In the genomic region with DNA sequence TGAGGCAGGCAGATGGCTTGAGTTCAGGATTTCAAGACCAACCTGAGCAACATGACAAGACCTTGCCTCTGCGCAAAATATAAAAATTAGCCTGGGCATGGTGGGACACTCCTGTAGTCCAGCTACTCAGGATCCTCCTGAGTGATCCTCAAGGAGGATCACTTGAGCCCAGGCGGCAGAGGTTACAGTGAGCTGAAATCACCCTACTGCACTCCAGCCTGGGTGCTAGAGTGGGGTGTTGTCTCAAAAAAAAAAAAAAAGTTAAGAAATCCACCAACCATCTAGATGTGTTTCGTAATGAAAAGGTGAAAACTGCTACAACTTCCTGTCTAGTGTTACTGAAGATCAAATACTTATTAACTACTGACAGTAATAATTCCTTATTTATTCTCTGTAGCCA, we compare ENCODE assay signal across 25 cellular contexts. TPM values are rescaled to one million over a fixed set of nuclear protein-coding genes. Genes with fewer than 3 reads are reported as not detected.
DNase-seq lines count a peak whose midpoint lies in the region; ATAC-seq, FAIRE-seq and TF ChIP-seq lines count a peak whose summit lies in the region.
"Had no signal": no experiment of that assay in that cellular context is flagged by ENCODE, and none has a peak within 500 bp of the region (broad histone marks: within the 10 kb centered on the region; RNA-seq: fewer than 3 reads in every experiment).

No MANE protein-coding gene starts in this region.

- H3K4me3 ChIP-seq in K562 (no peak overlapping the region), spleen (peak overlapping the region in 1 of 8 donors; percentile 10)
- H3K4me3 ChIP-seq: A549, mucosa of descending colon, neural progenitor cell, SJSA1 had no signal

- H3K36me3 Mint-ChIP-seq in activated CD4-positive, alpha-beta T cell treated with anti-CD3 and anti-CD28 coated beads for 36 hours (ENCODE audit: low read depth) = no peaks in the 10 kb centered on the region
- H3K36me3 Mint-ChIP-seq in activated CD4-positive, alpha-beta T cell treated with anti-CD3 and anti-CD28 coated beads, Interleukin-2, amount 10 ng/mL, durations not matched to agents 7 days and 5 days (ENCODE audit: low read depth) = peaks cover 7% of the 10 kb centered on the region
- H3K36me3 Mint-ChIP-seq: activated naive CD8-positive, alpha-beta T cell had no signal

- intact Hi-C loops in activated CD4-positive, alpha-beta T cell treated with anti-CD3 and anti-CD28 coated beads for 36 hours (cut with DNase I, micrococcal nuclease) = no loop called here
- intact Hi-C loops in K562 (cut with micrococcal nuclease) = loop anchor here (10.0 kb wide), 1 partner anchor 292 kb away; no protein-coding TSS in a partner anchor
- intact Hi-C loops in spleen (cut with DNase I; ENCODE audit: low total_unique reads) = no loop called here

- H3K9me3 Mint-ChIP-seq in activated CD4-positive, alpha-beta T cell treated with anti-CD3 and anti-CD28 coated beads for 36 hours (ENCODE audit: low read depth) = no peaks in the 10 kb centered on the region
- no peaks in the 10 kb centered on the region for H3K9me3 Mint-ChIP-seq in activated CD4-positive, alpha-beta T cell treated with anti-CD3 and anti-CD28 coated beads, Interleukin-2, amount 10 ng/mL, durations not matched to agents 7 days and 5 days
- H3K9me3 Mint-ChIP-seq: dendritic cell treated with granulocyte-macrophage colony-stimulating factor and Interleukin-4, amounts not matched to agents 40 ng/mL and 50 ng/mL, for 4 days; neural progenitor cell; T-helper 1 cell treated with Interleukin-12 subunit alpha and Interleukin-12 subunit beta and Interleukin-4 antibody, amounts not matched to agents 30 μg/mL and 1 μg/mL, for 36 hours had no signal

- in situ Hi-C loops in K562 (cut with MboI) = loop anchor here (10.0 kb wide), 1 partner anchor 218 kb away; no protein-coding TSS in a partner anchor

- H4K20me1 ChIP-seq in K562 (replicated peaks; ENCODE audit: control insufficient read depth, insufficient read depth, low read length) = no peaks in the 10 kb centered on the region

- H3K9me1 ChIP-seq in K562 (ENCODE audit: control insufficient read depth, insufficient read depth, low read length) = no peaks in the 10 kb centered on the region

- H3K4me2 ChIP-seq in K562 (ENCODE audit: insufficient read depth, low read length) = no peak overlapping the region
- H3K4me2 ChIP-seq: A549, KMS-11, neural progenitor cell had no signal

- FAIRE-seq in K562 (lab: Jason Lieb, UNC) (no peak), RCC 7860 (lab: Jason Lieb, UNC) (no peak)
- FAIRE-seq: A549, astrocyte, endothelial cell of umbilical vein had no signal

- no peak overlapping the region for H3K4me3 Mint-ChIP-seq in activated CD4-positive, alpha-beta T cell treated with anti-CD3 and anti-CD28 coated beads for 36 hours
- no peak overlapping the region for H3K4me3 Mint-ChIP-seq in activated CD4-positive, alpha-beta T cell treated with anti-CD3 and anti-CD28 coated beads, Interleukin-2, amount 10 ng/mL, durations not matched to agents 7 days and 5 days
- H3K4me3 Mint-ChIP-seq: activated naive CD8-positive, alpha-beta T cell; dendritic cell treated with granulocyte-macrophage colony-stimulating factor and Interleukin-4, amounts not matched to agents 40 ng/mL and 50 ng/mL, for 4 days; neural progenitor cell; T-helper 1 cell treated with Interleukin-12 subunit alpha and Interleukin-12 subunit beta and Interleukin-4 antibody, amounts not matched to agents 30 μg/mL and 1 μg/mL, for 36 hours had no signal

- H2AFZ ChIP-seq in K562 (ENCODE audit: low read depth, low read length) = no peak overlapping the region
- H2AFZ ChIP-seq: neural progenitor cell had no signal

- CTCF ChIA-PET in activated CD4-positive, alpha-beta T cell treated with anti-CD3 and anti-CD28 coated beads for 36 hours (lab: Charles Lee) = interaction anchor here (1.2 to 2.6 kb wide), 3 partner anchors 13 to 234 kb away, joined by 3 to 13 read pairs (median 4); no protein-coding TSS in a partner anchor
- CTCF ChIA-PET in activated CD4-positive, alpha-beta T cell treated with anti-CD3 and anti-CD28 coated beads, Interleukin-2, amount 10 ng/mL, durations not matched to agents 7 days and 5 days (lab: Charles Lee) = interaction anchor here (0.6 to 1.7 kb wide), 6 partner anchors 10 to 69 kb away, joined by 3 to 8 read pairs (median 3); no protein-coding TSS in a partner anchor
- CTCF ChIA-PET in K562 (lab: Yijun Ruan, JAX; ENCODE audit: low intra/inter-chr PET ratio) = no interaction called here

- H3K9me3 ChIP-seq in K562 (replicated peaks; ENCODE audit: control insufficient read depth, insufficient read depth, low read depth, low read length) (no peaks in the 10 kb centered on the region), spleen (no peaks in the 10 kb centered on the region)
- H3K9me3 ChIP-seq: A549, BE2C, mucosa of descending colon, SJSA1 had no signal

- no peaks in the 10 kb centered on the region for H3K27me3 Mint-ChIP-seq in activated CD4-positive, alpha-beta T cell treated with anti-CD3 and anti-CD28 coated beads for 36 hours
- H3K27me3 Mint-ChIP-seq in activated CD4-positive, alpha-beta T cell treated with anti-CD3 and anti-CD28 coated beads, Interleukin-2, amount 10 ng/mL, durations not matched to agents 7 days and 5 days = no peaks in the 10 kb centered on the region
- H3K27me3 Mint-ChIP-seq: activated naive CD8-positive, alpha-beta T cell; dendritic cell treated with granulocyte-macrophage colony-stimulating factor and Interleukin-4, amounts not matched to agents 40 ng/mL and 50 ng/mL, for 4 days; progenitor cell of endocrine pancreas had no signal

- TF ChIP-seq CTCF in K562 (IDR thresholded peaks at IDR 0.05 in 2 of 3, conservative IDR thresholded peaks at IDR 0.05 in 1 of 3; ENCODE audit: insufficient read depth in 2 of 3, low read depth in 1 of 3, low read length in 3 of 3) = no peak
- TF ChIP-seq CTCF in spleen (IDR thresholded peaks at IDR 0.05 in 8 of 11, conservative IDR thresholded peaks at IDR 0.05 in 3 of 11) = no peak

- H3K9ac ChIP-seq in K562 (ENCODE audit: insufficient read depth in 1 of 2, low read depth in 2 of 2, low read length in 2 of 2) = no peak overlapping the region
- H3K9ac ChIP-seq: KMS-11, neural progenitor cell had no signal

- H3K36me3 ChIP-seq in K562 (ENCODE audit: control insufficient read depth, insufficient read depth, low read length) = no peaks in the 10 kb centered on the region
- no peaks in the 10 kb centered on the region for H3K36me3 ChIP-seq in spleen
- H3K36me3 ChIP-seq: neural progenitor cell, SJSA1 had no signal

- POLR2A ChIA-PET in activated CD4-positive, alpha-beta T cell treated with anti-CD3 and anti-CD28 coated beads for 36 hours (lab: Charles Lee) = interaction anchor here (0.7 kb wide), 2 partner anchors 13 to 149 kb away, joined by 3 to 6 read pairs; no protein-coding TSS in a partner anchor
- POLR2A ChIA-PET in activated CD4-positive, alpha-beta T cell treated with anti-CD3 and anti-CD28 coated beads, Interleukin-2, amount 10 ng/mL, durations not matched to agents 7 days and 5 days (lab: Charles Lee) = interaction anchor here (0.6 kb wide), 1 partner anchor 224 kb away, joined by 3 read pairs; no protein-coding TSS in a partner anchor
- POLR2A ChIA-PET in K562 (lab: Yijun Ruan, JAX) = interaction anchor here (0.6 to 0.8 kb wide), 2 partner anchors 22 to 231 kb away, joined by 3 read pairs; no protein-coding TSS in a partner anchor

- TF ChIP-seq EP300 in K562 (IDR thresholded peaks at IDR 0.05; ENCODE audit: low read length) = no peak

- ATAC-seq in activated CD4-positive, alpha-beta T cell treated with anti-CD3 and anti-CD28 coated beads for 36 hours = peak; percentile 15
- ATAC-seq in GM18511 (IDR thresholded peaks at IDR 0.05; ENCODE audit: unreplicated experiment) = peak; percentile 60
- ATAC-seq in K562 = peak; percentile 27; the same call in 1 of the 3 replicates
- no peak for ATAC-seq in HG02588 (IDR thresholded peaks at IDR 0.05; ENCODE audit: unreplicated experiment)
- ATAC-seq: A549, mucosa of descending colon had no signal

- no peak for TF ChIP-seq POLR2A in K562 (conservative IDR thresholded peaks at IDR 0.05)
- TF ChIP-seq POLR2A in spleen (IDR thresholded peaks at IDR 0.05) = no peak

- no TSS peak for BruUV-seq in K562 (replicated peaks; lab: Mats Ljungman, UMichigan)

- peaks cover 55% of the 10 kb centered on the region for H3K4me1 Mint-ChIP-seq in activated CD4-positive, alpha-beta T cell treated with anti-CD3 and anti-CD28 coated beads for 36 hours
- H3K4me1 Mint-ChIP-seq in activated CD4-positive, alpha-beta T cell treated with anti-CD3 and anti-CD28 coated beads, Interleukin-2, amount 10 ng/mL, durations not matched to agents 7 days and 5 days = peaks cover 24% of the 10 kb centered on the region

- peaks cover 84% of the 10 kb centered on the region for H3K79me2 ChIP-seq in K562 (ENCODE audit: control insufficient read depth, insufficient read depth, low read length)

- TF ChIP-seq RAD21 in K562 (CRISPR knock-in tag; conservative IDR thresholded peaks at IDR 0.05 in 1 of 2, IDR thresholded peaks at IDR 0.05 in 1 of 2) = no peak

- peak overlapping the region; percentile 39 for H3K27ac Mint-ChIP-seq in activated CD4-positive, alpha-beta T cell treated with anti-CD3 and anti-CD28 coated beads for 36 hours
- no peak overlapping the region for H3K27ac Mint-ChIP-seq in activated CD4-positive, alpha-beta T cell treated with anti-CD3 and anti-CD28 coated beads, Interleukin-2, amount 10 ng/mL, durations not matched to agents 7 days and 5 days
- H3K27ac Mint-ChIP-seq: activated naive CD8-positive, alpha-beta T cell; dendritic cell treated with granulocyte-macrophage colony-stimulating factor and Interleukin-4, amounts not matched to agents 40 ng/mL and 50 ng/mL, for 4 days; neural progenitor cell; T-helper 1 cell treated with Interleukin-12 subunit alpha and Interleukin-12 subunit beta and Interleukin-4 antibody, amounts not matched to agents 30 μg/mL and 1 μg/mL, for 36 hours had no signal

- H3K27me3 ChIP-seq in K562 (ENCODE audit: control insufficient read depth in 2 of 2, insufficient read depth in 2 of 2, low read length in 2 of 2) (no peaks in the 10 kb centered on the region), spleen (replicated peaks in 1 of 7) (no peaks in the 10 kb centered on the region)
- H3K27me3 ChIP-seq: BE2C, neural progenitor cell, SJSA1 had no signal

- 87% methylated on average over 3 of the region's 3 CpGs for WGBS in K562 (ENCODE audit: insufficient coverage, low coverage, missing lambda C conversion rate)
- WGBS in spleen, 5 donors = 57 to 71% (median 65%) methylated on average over 3 of the region's 3 CpGs

- no peak overlapping the region for H3K27ac ChIP-seq in K562 (ENCODE audit: extremely low read depth, low read depth, low read length)
- peak overlapping the region in 6 of 8 donors; percentile 12 to 78 (median 47) for H3K27ac ChIP-seq in spleen
- H3K27ac ChIP-seq: A549, KMS-11, neural progenitor cell, SJSA1 had no signal

- DNase-seq in activated CD4-positive, alpha-beta T cell treated with anti-CD3 and anti-CD28 coated beads for 36 hours = peak; percentile 11
- DNase-seq in activated CD4-positive, alpha-beta T cell treated with anti-CD3 and anti-CD28 coated beads, Interleukin-2, amount 10 ng/mL, durations not matched to agents 7 days and 5 days = no peak
- DNase-seq in K562 (ENCODE audit: extremely low read depth in 1 of 4, low spot score in 3 of 4) (no peak), spleen (no peak), RCC 7860 (ENCODE audit: low spot score) (no peak), SIG-M5 treated with dmso at 0.1 percent for 504 hours (lab: John Stamatoyannopoulos, UW; ENCODE audit: unreplicated experiment) (no peak)
- DNase-seq: BE2C, Calu3, caudate nucleus, islet precursor cell, mucosa of descending colon, NCI-H1436 treated with DMSO at 0.1 percent for 48 hours, NCI-H510A treated with DMSO at 0.1 percent for 48 hours had no signal

- peaks cover 2 to 19% of the 10 kb centered on the region in 2 experiments; a peak in 4 of 5 replicates for H3K4me1 ChIP-seq in K562 (replicated peaks in 1 of 2; ENCODE audit: control insufficient read depth in 2 of 2, insufficient read depth in 2 of 2, low read length in 2 of 2)
- H3K4me1 ChIP-seq in spleen = peaks cover 0 to 99% (median 74%) of the 10 kb centered on the region in 6 donors
- H3K4me1 ChIP-seq: A549, BE2C, SJSA1 had no signal

RNA-seq across cellular contexts. Expression of a gene that starts 8.1 kb away (rescaled TPM):
- 10 to 100 TPM; 12.3 to 15.1 TPM for total RNA-seq in activated CD4-positive, alpha-beta T cell treated with anti-CD3 and anti-CD28 coated beads for 36 hours
- 10 to 100 TPM; 27.9 to 29.6 TPM for total RNA-seq in activated CD4-positive, alpha-beta T cell treated with anti-CD3 and anti-CD28 coated beads, Interleukin-2, amount 10 ng/mL, durations not matched to agents 7 days and 5 days
- total RNA-seq in K562 (2011; cell fraction: chromatin; rRNA removed; ENCODE audit: low replicate concordance) = 28.3 and 49.4 TPM in 2 replicates
- 10.5 and 18.9 TPM in 2 replicates for total RNA-seq in K562 (2011; cell fraction: nucleolus; rRNA removed)
- total RNA-seq in K562 (2011; cell fraction: nucleoplasm; rRNA removed) = 21.6 and 29.6 TPM in 2 replicates
- total RNA-seq in K562 (2014; rRNA removed) (2.8 and 4.6 TPM in 2 replicates), K562 (2014; rRNA removed; fragmentation: Illumina TruSeq; extraction: Trizol) (9.5 and 9.7 TPM in 2 replicates), K562 (2015; rRNA removed; fragmentation: Illumina TruSeq; extraction: Trizol) (6.5 and 7.3 TPM in 2 replicates), K562 (2021) (11.2 and 11.9 TPM in 2 replicates), spleen (10 to 100 TPM; 35.7 to 53.2 (median 44.8) TPM)
- polyA plus RNA-seq in K562 (2011; rRNA removed) (7.2 and 16.6 TPM in 2 replicates), K562 (2014; fragmentation: Illumina TruSeq; extraction: Trizol) (7.7 and 8.1 TPM in 2 replicates), K562 (2014; fragmentation: Nextera tagmentation; extraction: Ambion mirVana) (1 to 10 TPM; 2.7 TPM), K562 (2014; rRNA removed) (5.1 and 6.0 TPM in 2 replicates), spleen (1 to 10 TPM; 9.1 to 9.6 (median 9.4) TPM)
- polyA plus RNA-seq in K562 (2011; cell fraction: cytosol; rRNA removed) = 2.7 and 6.5 TPM in 2 replicates
- 13.2 and 20.1 TPM in 2 replicates for polyA plus RNA-seq in K562 (2011; cell fraction: nucleus; rRNA removed)
- polyA plus RNA-seq in K562 (2012) = 8.4 and 11.0 TPM in 2 replicates
- 13.8 and 36.3 TPM in 2 replicates for polyA minus RNA-seq in K562 (2011; rRNA and poly(A)+ RNA removed)
- polyA minus RNA-seq in K562 (2011; cell fraction: cytosol; rRNA and poly(A)+ RNA removed) = 3.7 and 9.9 TPM in 2 replicates
- 8.6 and 31.3 TPM in 2 replicates for polyA minus RNA-seq in K562 (2011; cell fraction: nucleus; rRNA and poly(A)+ RNA removed)
